27 cellular contexts compared by ENCODE assay signal in genomic region chr4:59161249-59161648, GRCh38.
DNase-seq lines count a peak whose midpoint lies in the region; ATAC-seq and TF ChIP-seq lines count a peak whose summit lies in the region.
"Had no signal": no experiment of that assay in that cellular context is flagged by ENCODE, and none has a peak within 500 bp of the region (broad histone marks: within the 10 kb centered on the region; RNA-seq: fewer than 3 reads in every experiment).

No MANE protein-coding gene starts in this region.

- TF ChIP-seq CTCF in GM23338 (conservative IDR thresholded peaks at IDR 0.05; ENCODE audit: low read depth in 2 of 2): peak in 1 of 2 experiments; percentile 29; a peak in 2 of 4 replicates
- TF ChIP-seq CTCF in PC-3 (conservative IDR thresholded peaks at IDR 0.05; ENCODE audit: low read depth, low read length): peak; percentile 59

- H3K36me3 ChIP-seq in GM23338 (ENCODE audit: insufficient read depth) (no peaks in the 10 kb centered on the region), PC-3 (ENCODE audit: low read depth, low read length) (no peaks in the 10 kb centered on the region)
- H3K36me3 ChIP-seq: esophagus squamous epithelium, heart right ventricle, sigmoid colon had no signal

- no peak overlapping the region for H3K27ac ChIP-seq in GM23338 (ENCODE audit: low read depth)
- H3K27ac ChIP-seq in PC-3 (ENCODE audit: low read length): no peak overlapping the region
- H3K27ac ChIP-seq: esophagus squamous epithelium, heart right ventricle, sigmoid colon had no signal

- H3K9me3 Mint-ChIP-seq in GM23338: no peaks in the 10 kb centered on the region; the same call in 2 of the 3 replicates

- H3K4me1 ChIP-seq in GM23338 (ENCODE audit: insufficient read depth): peaks cover 26% of the 10 kb centered on the region
- no peaks in the 10 kb centered on the region for H3K4me1 ChIP-seq in PC-3 (ENCODE audit: insufficient read depth, low read length)
- H3K4me1 ChIP-seq: esophagus squamous epithelium, heart right ventricle, sigmoid colon had no signal

- H3K4me2 ChIP-seq in GM23338 (no peak overlapping the region), PC-3 (ENCODE audit: low read length) (no peak overlapping the region)

- ATAC-seq in GM23338: peak; percentile 43; the same call in 1 of the 3 replicates
- ATAC-seq in PC-3: no peak
- no peak for ATAC-seq in HG03139 (IDR thresholded peaks at IDR 0.05; ENCODE audit: unreplicated experiment)
- ATAC-seq: heart right ventricle; stimulated activated memory B cell treated with anti-CD40 and anti-IgM and Interleukin-4, amounts not matched to agents 10 μg/mL and 1 μg/mL and 100 μg/mL, for 72 hours had no signal

- intact Hi-C loops in PC-3 (cut with micrococcal nuclease): no loop called here

- H3K79me2 ChIP-seq in GM23338 (replicated peaks; ENCODE audit: insufficient read depth) (no peaks in the 10 kb centered on the region), PC-3 (ENCODE audit: low read length) (no peaks in the 10 kb centered on the region)

- no peak overlapping the region; the same call in 1 of the 2 replicates for H3K27ac Mint-ChIP-seq in GM23338
- H3K27ac Mint-ChIP-seq: dendritic cell treated with granulocyte-macrophage colony-stimulating factor and Interleukin-4, amounts not matched to agents 40 ng/mL and 50 ng/mL, for 4 days; memory B cell; stimulated activated memory B cell treated with anti-CD40 and anti-IgM and Interleukin-4, amounts not matched to agents 10 μg/mL and 1 μg/mL and 100 μg/mL, for 72 hours; T-helper 2 cell treated with Interferon-gamma antibody and Interleukin-4, amounts not matched to agents 5 μg/mL and 100 μg/mL, for 36 hours; type B pancreatic cell had no signal

- no peak overlapping the region for H3K4me3 ChIP-seq in GM23338
- no peak overlapping the region for H3K4me3 ChIP-seq in PC-3 (ENCODE audit: low read length)
- H3K4me3 ChIP-seq: esophagus squamous epithelium, heart right ventricle, sigmoid colon had no signal

- CTCF ChIA-PET in PC-3 (lab: Charles Lee): no interaction called here

- H3K4me1 Mint-ChIP-seq in GM23338: peaks cover 19% of the 10 kb centered on the region
- H3K4me1 Mint-ChIP-seq: central memory CD8-positive, alpha-beta T cell; memory B cell; stimulated activated memory B cell treated with anti-CD40 and anti-IgM and Interleukin-4, amounts not matched to agents 10 μg/mL and 1 μg/mL and 100 μg/mL, for 72 hours had no signal

- no peaks in the 10 kb centered on the region for H3K27me3 Mint-ChIP-seq in GM23338 (ENCODE audit: insufficient read depth, low read depth, poor library complexity)
- H3K27me3 Mint-ChIP-seq: central memory CD8-positive, alpha-beta T cell; dendritic cell treated with granulocyte-macrophage colony-stimulating factor and Interleukin-4, amounts not matched to agents 40 ng/mL and 50 ng/mL, for 4 days; memory B cell; stimulated activated memory B cell treated with anti-CD40 and anti-IgM and Interleukin-4, amounts not matched to agents 10 μg/mL and 1 μg/mL and 100 μg/mL, for 72 hours; type B pancreatic cell had no signal

- H3K9me3 ChIP-seq in PC-3 (ENCODE audit: low read length): no peaks in the 10 kb centered on the region
- H3K9me3 ChIP-seq: sigmoid colon had no signal

- no peaks in the 10 kb centered on the region for H3K36me3 Mint-ChIP-seq in GM23338 (ENCODE audit: low read depth)
- H3K36me3 Mint-ChIP-seq: memory B cell; stimulated activated memory B cell treated with anti-CD40 and anti-IgM and Interleukin-4, amounts not matched to agents 10 μg/mL and 1 μg/mL and 100 μg/mL, for 72 hours; type B pancreatic cell had no signal

- H3K27me3 ChIP-seq in GM23338 (ENCODE audit: insufficient read depth) (no peaks in the 10 kb centered on the region), PC-3 (ENCODE audit: low read length) (no peaks in the 10 kb centered on the region)
- H3K27me3 ChIP-seq: esophagus squamous epithelium, heart right ventricle, sigmoid colon had no signal

- no peak overlapping the region for H3K9ac ChIP-seq in PC-3 (ENCODE audit: low read length)

- POLR2A ChIA-PET in PC-3 (lab: Charles Lee; ENCODE audit: unreplicated experiment): no interaction called here

- no peaks in the 10 kb centered on the region for H3F3A ChIP-seq in GM23338 (replicated peaks; ENCODE audit: low read depth)
- no peaks in the 10 kb centered on the region for H3F3A ChIP-seq in PC-3 (ENCODE audit: low read length, unreplicated experiment)

- H2AFZ ChIP-seq in GM23338: peak overlapping the region; percentile 79
- no peak overlapping the region for H2AFZ ChIP-seq in PC-3 (ENCODE audit: low read length)

- no TSS peak for BruUV-seq in PC-3 (replicated peaks; lab: Mats Ljungman, UMichigan)

- peak; percentile 4 for DNase-seq in COLO829 (ENCODE audit: low spot score)
- peak; percentile 9 for DNase-seq in GM23338 (ENCODE audit: low spot score)
- peak; percentile 57 for DNase-seq in PC-3
- peak; percentile 10 for DNase-seq in iPS-NIHi11 (ENCODE audit: low spot score)
- no peak for DNase-seq in NCI-H1092 (lab: John Stamatoyannopoulos, UW)
- no peak for DNase-seq in activated CD4-positive, alpha-beta T cell treated with anti-CD3 and anti-CD28 coated beads, Interleukin-2, amount 50 U/mL, for 48 hours
- no peak for DNase-seq in NCI-H128 (lab: John Stamatoyannopoulos, UW; ENCODE audit: unreplicated experiment)
- DNase-seq: activated CD4-positive, alpha-beta T cell treated with anti-CD3 and anti-CD28 coated beads for 4 hours; activated gamma-delta T cell treated with Interleukin-2 at 50 U/mL for 16 hours; activated T-cell treated with anti-CD3 and anti-CD28 coated beads, Interleukin-2, amount 50 U/mL, for 1 hour; esophagus squamous epithelium; foreskin melanocyte; heart right ventricle; NCI-H1105 treated with DMSO at 0.1 percent for 48 hours; NCI-H2029 treated with DMSO at 0.1 percent for 48 hours; NCI-H226; NCI-H748 treated with DMSO at 0.1 percent for 48 hours; sigmoid colon; stimulated activated CD4-positive, alpha-beta T cell treated with anti-CD3 and anti-CD28 coated beads, Interleukin-4, amount 100 ng/mL, for 4 hours; substantia nigra had no signal

- no peaks in the 10 kb centered on the region for H3K9me2 ChIP-seq in GM23338 (ENCODE audit: insufficient read depth)
- no peaks in the 10 kb centered on the region for H3K9me2 ChIP-seq in PC-3 (replicated peaks; ENCODE audit: low read length)

- H3K4me3 Mint-ChIP-seq in GM23338: no peak overlapping the region
- H3K4me3 Mint-ChIP-seq: central memory CD8-positive, alpha-beta T cell; dendritic cell treated with granulocyte-macrophage colony-stimulating factor and Interleukin-4, amounts not matched to agents 40 ng/mL and 50 ng/mL, for 4 days; memory B cell; stimulated activated memory B cell treated with anti-CD40 and anti-IgM and Interleukin-4, amounts not matched to agents 10 μg/mL and 1 μg/mL and 100 μg/mL, for 72 hours; T-helper 2 cell treated with Interferon-gamma antibody and Interleukin-4, amounts not matched to agents 5 μg/mL and 100 μg/mL, for 36 hours; type B pancreatic cell had no signal

- H4K20me1 ChIP-seq in GM23338 (replicated peaks; ENCODE audit: insufficient read depth) (no peaks in the 10 kb centered on the region), PC-3 (ENCODE audit: low read length) (no peaks in the 10 kb centered on the region)

Comparison
In these comparisons a context has a peak if more than half of its experiments do, and no peak if none do; other contexts are left out.
1. DNase-seq: peak in COLO829 (single experiment), GM23338 (single experiment), PC-3 (single experiment) and iPS-NIHi11 (single experiment); none in NCI-H1092 (single experiment), activated CD4-positive, alpha-beta T cell treated with anti-CD3 and anti-CD28 coated beads, Interleukin-2, amount 50 U/mL, for 48 hours (0 of 2) and NCI-H128 (single experiment).